In the genomic region with DNA sequence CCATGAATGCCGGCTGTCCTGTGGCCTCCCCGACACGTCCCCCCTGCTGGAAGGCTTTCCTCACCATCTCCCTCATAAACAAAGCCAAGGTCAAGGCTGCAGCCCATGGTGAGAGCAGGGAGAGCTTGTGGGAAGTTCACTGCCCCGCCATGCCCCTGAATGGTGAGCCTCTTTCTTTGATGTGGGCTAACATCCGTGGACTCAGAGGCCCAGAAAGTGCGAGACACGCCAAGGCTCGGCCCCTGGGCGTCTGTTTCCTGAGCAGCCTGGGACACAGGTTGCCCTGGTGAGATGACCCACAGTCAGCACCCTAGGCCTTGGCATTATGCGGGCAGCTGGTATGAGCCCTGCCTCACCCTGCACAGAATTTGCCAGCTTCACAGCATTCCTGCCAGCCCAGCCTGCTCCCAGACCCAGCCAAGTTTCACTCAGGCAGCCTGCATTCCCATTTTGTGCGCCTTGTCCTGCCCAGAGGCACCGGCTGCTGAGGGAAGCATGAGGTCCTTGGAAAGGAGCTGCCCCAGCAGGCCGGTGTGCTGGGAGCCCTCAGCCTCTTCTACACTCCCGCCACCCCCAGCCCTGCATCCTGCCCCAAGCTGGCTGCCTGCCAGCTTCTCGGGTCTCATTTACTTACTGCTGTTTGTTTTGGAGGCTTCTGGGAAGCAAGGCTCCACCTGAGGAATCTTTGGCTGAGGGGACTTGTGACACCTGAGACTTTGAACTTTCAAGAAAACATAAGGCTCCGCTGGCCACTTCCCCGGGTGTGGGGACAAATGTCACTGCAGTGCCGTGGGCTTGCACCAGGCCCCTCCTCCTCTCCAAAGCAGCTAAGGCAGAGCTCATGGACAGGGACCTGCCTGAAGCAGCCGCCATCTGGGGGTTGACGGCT, we compare ENCODE assay signal across 9 cellular contexts. TPM values are rescaled to one million over a fixed set of nuclear protein-coding genes. Genes with fewer than 3 reads are reported as not detected.
DNase-seq lines count a peak whose midpoint lies in the region; ATAC-seq, FAIRE-seq and TF ChIP-seq lines count a peak whose summit lies in the region.
"Had no signal": no experiment of that assay in that cellular context is flagged by ENCODE, and none has a peak within 500 bp of the region (broad histone marks: within the 10 kb centered on the region; RNA-seq: fewer than 3 reads in every experiment).

No MANE protein-coding gene starts in this region.

- H3K27me3 Mint-ChIP-seq in MCF 10A (ENCODE audit: insufficient read depth, unreplicated experiment), result no peaks in the 10 kb centered on the region
- H3K27me3 Mint-ChIP-seq: central memory CD8-positive, alpha-beta T cell had no signal

- DNase-seq in NCI-H69 (lab: John Stamatoyannopoulos, UW), result peak; percentile 97
- peak; percentile 97 for DNase-seq in MCF 10A (ENCODE audit: unreplicated experiment)
- DNase-seq in mesenteric fat pad (ENCODE audit: low spot score), result peak; percentile 85
- no peak for DNase-seq in GM12892 (ENCODE audit: insufficient read length)
- DNase-seq in NK-92 treated with Interleukin-12 subunit alpha and Interleukin-12 subunit beta, amount 100 ng/mL, for 24 hours (lab: John Stamatoyannopoulos, UW), result no peak

- H3K4me3 Mint-ChIP-seq in MCF 10A (ENCODE audit: unreplicated experiment), result peak overlapping the region; percentile 45
- H3K4me3 Mint-ChIP-seq: central memory CD8-positive, alpha-beta T cell had no signal

- TF ChIP-seq POLR2A in GM12892 (IDR thresholded peaks at IDR 0.05; ENCODE audit: low read depth, low read length), result no peak

- no peaks in the 10 kb centered on the region for H3K36me3 ChIP-seq in HEK293 (ENCODE audit: control insufficient read depth in 2 of 2, insufficient read depth in 1 of 2, low read length in 2 of 2)

- POLR2A ChIA-PET in HEK293 (lab: Yijun Ruan, JAX), result interaction anchor here (0.8 to 1.7 kb wide), 4 partner anchors 10 to 129 kb away, joined by 3 to 11 read pairs (median 4); a partner anchor contains a TSS
- POLR2A ChIA-PET in MCF 10A (lab: Yijun Ruan, JAX), result interaction anchor here (0.6 to 24.4 kb wide), 22 partner anchors 10 to 385 kb away, joined by 3 to 423 read pairs (median 5); a partner anchor contains a TSS

- no peak for FAIRE-seq in GM12892 (lab: Jason Lieb, UNC)

- H3K9me3 Mint-ChIP-seq in MCF 10A (ENCODE audit: unreplicated experiment), result no peaks in the 10 kb centered on the region
- H3K9me3 Mint-ChIP-seq: central memory CD8-positive, alpha-beta T cell had no signal

- intact Hi-C loops in MCF 10A (cut with micrococcal nuclease), result no loop called here

- peaks cover 8% of the 10 kb centered on the region for H3K4me1 ChIP-seq in HEK293 (ENCODE audit: control insufficient read depth, insufficient read depth, low read length)

- H3K4me1 Mint-ChIP-seq in MCF 10A (ENCODE audit: insufficient read depth, unreplicated experiment), result peaks cover 56% of the 10 kb centered on the region

- TF ChIP-seq CTCF in HEK293 (tag by site-specific recombination; IDR thresholded peaks at IDR 0.05) (no peak), MCF 10A (IDR thresholded peaks at IDR 0.05; ENCODE audit: unreplicated experiment) (no peak)

- ATAC-seq in HG03039 (IDR thresholded peaks at IDR 0.05; ENCODE audit: unreplicated experiment), result no peak
- ATAC-seq in GM21717 (IDR thresholded peaks at IDR 0.05; ENCODE audit: unreplicated experiment), result no peak

- BruUV-seq in MCF 10A (replicated peaks; lab: Mats Ljungman, UMichigan), result no TSS peak

- no peak overlapping the region; the same call in 1 of the 2 replicates for H3K27ac ChIP-seq in HEK293 (ENCODE audit: extremely low read depth, low read depth, low read length)

- no peak overlapping the region for H3K4me3 ChIP-seq in HEK293 (ENCODE audit: low read depth, low read length)

- peak overlapping the region; percentile 88 for H3K27ac Mint-ChIP-seq in MCF 10A (ENCODE audit: low read depth, unreplicated experiment)

- H3K36me3 Mint-ChIP-seq in MCF 10A (ENCODE audit: insufficient read depth, unreplicated experiment), result no peaks in the 10 kb centered on the region

- CTCF ChIA-PET in HEK293 (lab: Yijun Ruan, JAX), result interaction anchor here (0.5 to 2.5 kb wide), 8 partner anchors 11 to 1269 kb away, joined by 3 to 17 read pairs (median 4); no protein-coding TSS in a partner anchor
- CTCF ChIA-PET in MCF 10A (lab: Yijun Ruan, JAX), result interaction anchor here (0.6 to 7.2 kb wide), 18 partner anchors 9 to 676 kb away, joined by 3 to 94 read pairs (median 4); a partner anchor contains a TSS

- no peaks in the 10 kb centered on the region for H3K9me3 ChIP-seq in HEK293 (ENCODE audit: control insufficient read depth, insufficient read depth, low read depth, low read length)

TF ChIP-seq in HEK293, 187 proteins besides CTCF, POLR2A, EP300 and RAD21 (continues in another document):
- TF ChIP-seq ZNF626 (tag by site-specific recombination; IDR thresholded peaks at IDR 0.05) (no peak), IKZF3 (tag by site-specific recombination; IDR thresholded peaks at IDR 0.05) (0 out of 2 replicates have a peak, but pooled peaks have one; percentile 29), ZNF792 (tag by site-specific recombination; IDR thresholded peaks at IDR 0.05) (no peak), ZNF600 (tag by site-specific recombination; IDR thresholded peaks at IDR 0.05) (0 out of 2 replicates have a peak, but pooled peaks have one; percentile 37), SCRT2 (tag by site-specific recombination; IDR thresholded peaks at IDR 0.05) (peak; percentile 96), ZNF561 (tag by site-specific recombination; IDR thresholded peaks at IDR 0.05; ENCODE audit: borderline replicate concordance) (peak; percentile 55), ZNF23 (tag by site-specific recombination; IDR thresholded peaks at IDR 0.05; ENCODE audit: borderline replicate concordance) (no peak), ZSCAN30 (tag by site-specific recombination; IDR thresholded peaks at IDR 0.05) (0 out of 2 replicates have a peak, but pooled peaks have one; percentile 24), ZNF155 (tag by site-specific recombination; IDR thresholded peaks at IDR 0.05) (no peak), ZNF112 (tag by site-specific recombination; IDR thresholded peaks at IDR 0.05) (no peak), MZF1 (tag by site-specific recombination; IDR thresholded peaks at IDR 0.05; ENCODE audit: borderline replicate concordance) (no peak)
- TF ChIP-seq, protein P1, sequence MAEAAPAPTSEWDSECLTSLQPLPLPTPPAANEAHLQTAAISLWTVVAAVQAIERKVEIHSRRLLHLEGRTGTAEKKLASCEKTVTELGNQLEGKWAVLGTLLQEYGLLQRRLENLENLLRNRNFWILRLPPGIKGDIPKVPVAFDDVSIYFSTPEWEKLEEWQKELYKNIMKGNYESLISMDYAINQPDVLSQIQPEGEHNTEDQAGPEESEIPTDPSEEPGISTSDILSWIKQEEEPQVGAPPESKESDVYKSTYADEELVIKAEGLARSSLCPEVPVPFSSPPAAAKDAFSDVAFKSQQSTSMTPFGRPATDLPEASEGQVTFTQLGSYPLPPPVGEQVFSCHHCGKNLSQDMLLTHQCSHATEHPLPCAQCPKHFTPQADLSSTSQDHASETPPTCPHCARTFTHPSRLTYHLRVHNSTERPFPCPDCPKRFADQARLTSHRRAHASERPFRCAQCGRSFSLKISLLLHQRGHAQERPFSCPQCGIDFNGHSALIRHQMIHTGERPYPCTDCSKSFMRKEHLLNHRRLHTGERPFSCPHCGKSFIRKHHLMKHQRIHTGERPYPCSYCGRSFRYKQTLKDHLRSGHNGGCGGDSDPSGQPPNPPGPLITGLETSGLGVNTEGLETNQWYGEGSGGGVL (tag by site-specific recombination; IDR thresholded peaks at IDR 0.05), result peak; percentile 41; the same call in 1 of the 2 replicates
- TF ChIP-seq, protein P2, sequence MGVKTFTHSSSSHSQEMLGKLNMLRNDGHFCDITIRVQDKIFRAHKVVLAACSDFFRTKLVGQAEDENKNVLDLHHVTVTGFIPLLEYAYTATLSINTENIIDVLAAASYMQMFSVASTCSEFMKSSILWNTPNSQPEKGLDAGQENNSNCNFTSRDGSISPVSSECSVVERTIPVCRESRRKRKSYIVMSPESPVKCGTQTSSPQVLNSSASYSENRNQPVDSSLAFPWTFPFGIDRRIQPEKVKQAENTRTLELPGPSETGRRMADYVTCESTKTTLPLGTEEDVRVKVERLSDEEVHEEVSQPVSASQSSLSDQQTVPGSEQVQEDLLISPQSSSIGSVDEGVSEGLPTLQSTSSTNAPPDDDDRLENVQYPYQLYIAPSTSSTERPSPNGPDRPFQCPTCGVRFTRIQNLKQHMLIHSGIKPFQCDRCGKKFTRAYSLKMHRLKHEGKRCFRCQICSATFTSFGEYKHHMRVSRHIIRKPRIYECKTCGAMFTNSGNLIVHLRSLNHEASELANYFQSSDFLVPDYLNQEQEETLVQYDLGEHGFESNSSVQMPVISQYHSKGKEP (tag by site-specific recombination; IDR thresholded peaks at IDR 0.05), result peak; percentile 55
- TF ChIP-seq, protein P3, sequence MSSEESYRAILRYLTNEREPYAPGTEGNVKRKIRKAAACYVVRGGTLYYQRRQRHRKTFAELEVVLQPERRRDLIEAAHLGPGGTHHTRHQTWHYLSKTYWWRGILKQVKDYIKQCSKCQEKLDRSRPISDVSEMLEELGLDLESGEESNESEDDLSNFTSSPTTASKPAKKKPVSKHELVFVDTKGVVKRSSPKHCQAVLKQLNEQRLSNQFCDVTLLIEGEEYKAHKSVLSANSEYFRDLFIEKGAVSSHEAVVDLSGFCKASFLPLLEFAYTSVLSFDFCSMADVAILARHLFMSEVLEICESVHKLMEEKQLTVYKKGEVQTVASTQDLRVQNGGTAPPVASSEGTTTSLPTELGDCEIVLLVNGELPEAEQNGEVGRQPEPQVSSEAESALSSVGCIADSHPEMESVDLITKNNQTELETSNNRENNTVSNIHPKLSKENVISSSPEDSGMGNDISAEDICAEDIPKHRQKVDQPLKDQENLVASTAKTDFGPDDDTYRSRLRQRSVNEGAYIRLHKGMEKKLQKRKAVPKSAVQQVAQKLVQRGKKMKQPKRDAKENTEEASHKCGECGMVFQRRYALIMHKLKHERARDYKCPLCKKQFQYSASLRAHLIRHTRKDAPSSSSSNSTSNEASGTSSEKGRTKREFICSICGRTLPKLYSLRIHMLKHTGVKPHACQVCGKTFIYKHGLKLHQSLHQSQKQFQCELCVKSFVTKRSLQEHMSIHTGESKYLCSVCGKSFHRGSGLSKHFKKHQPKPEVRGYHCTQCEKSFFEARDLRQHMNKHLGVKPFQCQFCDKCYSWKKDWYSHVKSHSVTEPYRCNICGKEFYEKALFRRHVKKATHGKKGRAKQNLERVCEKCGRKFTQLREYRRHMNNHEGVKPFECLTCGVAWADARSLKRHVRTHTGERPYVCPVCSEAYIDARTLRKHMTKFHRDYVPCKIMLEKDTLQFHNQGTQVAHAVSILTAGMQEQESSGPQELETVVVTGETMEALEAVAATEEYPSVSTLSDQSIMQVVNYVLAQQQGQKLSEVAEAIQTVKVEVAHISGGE (tag by site-specific recombination; conservative IDR thresholded peaks at IDR 0.05; ENCODE audit: low read depth), result no peak

RNA-seq across cellular contexts. Expression of a gene that starts 31.9 kb away (rescaled TPM):
- 33.4 and 44.5 TPM in 2 replicates for total RNA-seq in MCF 10A (2022)
- not detected for total RNA-seq in mesenteric fat pad
- 14.3 TPM for polyA plus RNA-seq in GM12892 (2012; ENCODE audit: missing spikeins)

Comparison
In these comparisons a context has a peak if more than half of its experiments do, and no peak if none do; other contexts are left out.
1. DNase-seq: peak in NCI-H69 (single experiment), MCF 10A (single experiment) and mesenteric fat pad (single experiment); none in GM12892 (single experiment) and NK-92 treated with Interleukin-12 subunit alpha and Interleukin-12 subunit beta, amount 100 ng/mL, for 24 hours (single experiment).
2. RNA of a gene that starts 31.9 kb away (total RNA-seq): 33.4 to 44.5 TPM in MCF 10A; not detected in mesenteric fat pad (single experiment); every median in the first group is over 10 times any median in the second.